In the genomic region with DNA sequence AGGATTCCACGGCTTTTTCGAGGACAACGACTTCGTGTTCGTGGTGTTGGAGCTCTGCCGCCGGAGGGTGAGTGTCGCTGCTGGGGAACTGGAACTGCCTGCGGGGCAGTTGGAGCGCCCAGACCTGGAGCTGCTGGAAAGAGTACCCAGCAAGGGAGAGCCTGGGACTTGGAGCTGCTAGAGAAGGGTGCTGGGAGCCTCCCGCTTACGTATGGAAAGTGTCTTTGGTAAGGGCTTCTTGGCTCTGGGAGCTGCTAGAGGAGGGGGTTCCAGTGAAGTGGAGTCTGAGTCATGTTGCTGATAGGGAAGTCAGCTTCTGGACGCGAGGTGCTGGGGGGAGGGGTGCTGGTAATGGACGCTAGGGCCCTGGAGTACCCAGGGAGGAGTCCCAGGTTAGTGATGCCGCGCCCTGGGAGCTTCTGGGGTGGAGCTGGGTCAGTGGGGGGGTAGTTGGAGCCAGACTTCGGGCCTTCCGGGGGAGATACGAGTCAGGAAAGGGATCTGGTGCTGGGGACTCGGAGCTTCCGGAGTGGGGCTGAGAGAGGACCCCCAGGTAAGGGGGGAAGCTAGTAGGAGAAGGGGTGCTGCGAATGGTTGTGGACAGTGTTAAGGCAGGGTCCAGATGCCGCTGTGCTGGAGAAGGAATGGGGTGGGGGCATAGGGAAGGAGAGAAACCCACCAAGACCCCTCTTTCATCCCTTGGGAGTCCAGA, we compare ENCODE assay signal across 8 cellular contexts. TPM values are rescaled to one million over a fixed set of nuclear protein-coding genes. Genes with fewer than 3 reads are reported as not detected.
A peak's percentile ranks its signal among the peaks of the same experiment; 100 is the strongest.
DNase-seq lines count a peak whose midpoint lies in the region; ATAC-seq and TF ChIP-seq lines count a peak whose summit lies in the region.

No MANE protein-coding gene starts in this region.

- intact Hi-C loops in esophagus muscularis mucosa (cut with DNase I), result no loop called here
- intact Hi-C loops in ovary (cut with DNase I), result no loop called here

- H3K27me3 ChIP-seq in HUES64 (ENCODE audit: insufficient read depth, low read length) (no peaks in the 10 kb centered on the region), esophagus muscularis mucosa (no peaks in the 10 kb centered on the region), ovary (no peaks in the 10 kb centered on the region)

- H3K36me3 ChIP-seq in HUES64 (ENCODE audit: insufficient read depth, low read length), result peaks cover 48% of the 10 kb centered on the region
- H3K36me3 ChIP-seq in esophagus muscularis mucosa, result peaks cover 0 to 47% (median 26%) of the 10 kb centered on the region in 4 donors
- H3K36me3 ChIP-seq in ovary, result no peaks in the 10 kb centered on the region

- peak; percentile 35 for DNase-seq in NCI-H748 (lab: John Stamatoyannopoulos, UW; ENCODE audit: unreplicated experiment)
- DNase-seq in NCI-H748 treated with DMSO at 0.1 percent for 48 hours (lab: John Stamatoyannopoulos, UW), result no peak
- DNase-seq in SW480 (ENCODE audit: low spot score), result peak; percentile 51
- DNase-seq in esophagus muscularis mucosa (ENCODE audit: extremely low spot score), result no peak
- DNase-seq in ovary, result no peak

- H3K9me3 ChIP-seq in HUES64 (ENCODE audit: insufficient read depth, low read depth, low read length) (no peaks in the 10 kb centered on the region), esophagus muscularis mucosa (no peaks in the 10 kb centered on the region), ovary (no peaks in the 10 kb centered on the region)

- peaks cover 10% of the 10 kb centered on the region; the same call in 1 of the 2 replicates for H3K4me1 ChIP-seq in HUES64 (ENCODE audit: insufficient read depth, low read length)
- H3K4me1 ChIP-seq in esophagus muscularis mucosa, result peaks cover 12 to 21% (median 18%) of the 10 kb centered on the region in 4 donors
- peaks cover 3% of the 10 kb centered on the region for H3K4me1 ChIP-seq in ovary (ENCODE audit: insufficient read depth)

- H3K27ac ChIP-seq in HUES64 (ENCODE audit: low read depth, low read length), result peak overlapping the region; percentile 86
- no peak overlapping the region for H3K27ac ChIP-seq in esophagus muscularis mucosa (replicated peaks in 1 of 4)
- no peak overlapping the region for H3K27ac ChIP-seq in ovary

- TF ChIP-seq POLR2A in esophagus muscularis mucosa (IDR thresholded peaks at IDR 0.05; ENCODE audit: low read depth) (no peak), ovary (IDR thresholded peaks at IDR 0.05) (no peak)

- no peak for TF ChIP-seq EP300 in esophagus muscularis mucosa (IDR thresholded peaks at IDR 0.05)
- TF ChIP-seq EP300 in ovary (IDR thresholded peaks at IDR 0.05), result no peak

- WGBS in HUES64, result 1% methylated on average over 24 of the region's 24 CpGs
- WGBS in esophagus muscularis mucosa, result 8% methylated on average over 22 of the region's 24 CpGs
- 9 to 11% (median 11%) methylated on average over 24 of the region's 24 CpGs for WGBS in ovary, 3 donors

- peak overlapping the region; percentile 94 for H3K9ac ChIP-seq in HUES64 (ENCODE audit: low read depth, low read length)

- ATAC-seq in GM21367 (IDR thresholded peaks at IDR 0.05; ENCODE audit: unreplicated experiment), result no peak
- ATAC-seq in HG02973 (IDR thresholded peaks at IDR 0.05; ENCODE audit: unreplicated experiment), result no peak

- TF ChIP-seq CTCF in esophagus muscularis mucosa (IDR thresholded peaks at IDR 0.05), result no peak
- no peak for TF ChIP-seq CTCF in ovary (IDR thresholded peaks at IDR 0.05)

- H3K4me3 ChIP-seq in HUES64 (ENCODE audit: low read length), result peak overlapping the region; percentile 91
- peak overlapping the region; percentile 52 to 61 (median 58) for H3K4me3 ChIP-seq in esophagus muscularis mucosa
- peak overlapping the region; percentile 44 for H3K4me3 ChIP-seq in ovary

RNA-seq across cellular contexts. Expression of gene PLK1, which starts 0.7 kb away (rescaled TPM):
- polyA plus RNA-seq in HUES64 (2013, experiment 1 of 2), result 95.2 TPM
- polyA plus RNA-seq in HUES64 (2013, experiment 2 of 2), result 107 TPM
- 1 to 10 TPM in 3 of 4 donors, under 1 TPM in 1; 0.42 to 2.1 (median 1.3) TPM for total RNA-seq in esophagus muscularis mucosa
- total RNA-seq in ovary, result 1 to 10 TPM; 1.1 to 3.0 (median 1.9) TPM
- 1 to 10 TPM; 1.5 to 4.7 TPM for polyA plus RNA-seq in ovary

RNA-seq across cellular contexts. Expression of gene ERN2, which starts 33.6 kb away (rescaled TPM):
- polyA plus RNA-seq in HUES64 (2013, experiment 1 of 2), result 0.60 TPM
- polyA plus RNA-seq in HUES64 (2013, experiment 2 of 2), result 0.82 TPM
- total RNA-seq in esophagus muscularis mucosa, result under 1 TPM in 1 of 4 donors, not detected in 3; 0.11 TPM
- under 1 TPM in 2 of 7 donors, not detected in 5; 0.24 to 0.26 TPM for total RNA-seq in ovary
- polyA plus RNA-seq in ovary, result not detected

RNA-seq across cellular contexts. Expression of gene DCTN5, which starts 38.2 kb away (rescaled TPM):
- 57.4 TPM for polyA plus RNA-seq in HUES64 (2013, experiment 1 of 2)
- polyA plus RNA-seq in HUES64 (2013, experiment 2 of 2), result 48.9 TPM
- total RNA-seq in esophagus muscularis mucosa (10 to 100 TPM; 31.1 to 50.7 (median 37.0) TPM), ovary (10 to 100 TPM in 6 of 7 donors, 1 to 10 TPM in 1; 9.2 to 44.4 (median 34.6) TPM)
- 10 to 100 TPM; 11.6 to 64.6 TPM for polyA plus RNA-seq in ovary

RNA-seq across cellular contexts. Expression of gene PALB2, which starts 38.3 kb away (rescaled TPM):
- polyA plus RNA-seq in HUES64 (2013, experiment 1 of 2), result 22.7 TPM
- 22.4 TPM for polyA plus RNA-seq in HUES64 (2013, experiment 2 of 2)
- total RNA-seq in esophagus muscularis mucosa (10 to 100 TPM in 1 of 4 donors, 1 to 10 TPM in 3; 6.9 to 13.3 (median 8.6) TPM), ovary (10 to 100 TPM in 4 of 7 donors, 1 to 10 TPM in 3; 6.1 to 13.7 (median 10.8) TPM)
- polyA plus RNA-seq in ovary, result 1 to 10 TPM; 7.1 to 7.3 TPM

Comparison
In these comparisons a context has a peak if more than half of its experiments do, and no peak if none do; other contexts are left out.
1. DNase-seq: peak in NCI-H748 (single experiment) and SW480 (single experiment); none in NCI-H748 treated with DMSO at 0.1 percent for 48 hours (single experiment), esophagus muscularis mucosa (single experiment) and ovary (0 of 5).
2. Peak in every context shown above with its lines, with median percentiles within 50 percentile points of each other: H3K4me3 ChIP-seq.